11 cellular contexts compared by ENCODE assay signal in genomic region chr6:142374965-142375733, GRCh38.
DNase-seq lines count a peak whose midpoint lies in the region; ATAC-seq and TF ChIP-seq lines count a peak whose summit lies in the region.
"Had no signal": no experiment of that assay in that cellular context is flagged by ENCODE, and none has a peak within 500 bp of the region (broad histone marks: within the 10 kb centered on the region; RNA-seq: fewer than 3 reads in every experiment).

No MANE protein-coding gene starts in this region.

- TF ChIP-seq CTCF in LNCaP clone FGC (IDR thresholded peaks at IDR 0.05; ENCODE audit: control insufficient read depth, extremely low read depth, insufficient read depth) (no peak), mucosa of descending colon (IDR thresholded peaks at IDR 0.05) (no peak)

- no peaks in the 10 kb centered on the region for H3K9me3 ChIP-seq in mucosa of descending colon
- H3K9me3 ChIP-seq: thyroid gland had no signal

- no peaks in the 10 kb centered on the region for H3K4me1 ChIP-seq in mucosa of descending colon (ENCODE audit: low read depth)
- H3K4me1 ChIP-seq: thyroid gland had no signal

- intact Hi-C loops in mucosa of descending colon (cut with DNase I, micrococcal nuclease), result no loop called here

- H3K4me3 ChIP-seq in LNCaP clone FGC (ENCODE audit: low read depth, low read length), result no peak overlapping the region
- no peak overlapping the region for H3K4me3 ChIP-seq in mucosa of descending colon
- H3K4me3 ChIP-seq: thyroid gland had no signal

- ATAC-seq in mucosa of descending colon (peak; percentile 81), GM18517 (IDR thresholded peaks at IDR 0.05; ENCODE audit: unreplicated experiment) (no peak), GM21528 (IDR thresholded peaks at IDR 0.05; ENCODE audit: low FRiP score, unreplicated experiment) (no peak)

- no peaks in the 10 kb centered on the region for H3K36me3 ChIP-seq in mucosa of descending colon (ENCODE audit: low read depth)
- H3K36me3 ChIP-seq: thyroid gland had no signal

- DNase-seq in COLO829 (ENCODE audit: low spot score), result peak; percentile 63
- DNase-seq in LNCaP clone FGC (ENCODE audit: low read depth), result peak; percentile 98
- peak; percentile 17 to 93 for DNase-seq in dermis microvascular lymphatic vessel endothelial cell (ENCODE audit: low read depth in 2 of 2)
- DNase-seq in mucosa of descending colon, result no peak
- no peak for DNase-seq in erythroblast (lab: John Stamatoyannopoulos, UW)
- DNase-seq in AML-193 (lab: John Stamatoyannopoulos, UW), result no peak
- DNase-seq: anterior cingulate cortex, DND-41, thyroid gland had no signal

- no peak for TF ChIP-seq POLR2A in erythroblast (IDR thresholded peaks at IDR 0.05; ENCODE audit: low read length)

Comparison
In these comparisons a context has a peak if more than half of its experiments do, and no peak if none do; other contexts are left out.
1. DNase-seq: peak in COLO829 (single experiment), LNCaP clone FGC (single experiment) and dermis microvascular lymphatic vessel endothelial cell (2 of 2); none in mucosa of descending colon (0 of 3), erythroblast (0 of 2) and AML-193 (0 of 2).